In the genomic region with DNA sequence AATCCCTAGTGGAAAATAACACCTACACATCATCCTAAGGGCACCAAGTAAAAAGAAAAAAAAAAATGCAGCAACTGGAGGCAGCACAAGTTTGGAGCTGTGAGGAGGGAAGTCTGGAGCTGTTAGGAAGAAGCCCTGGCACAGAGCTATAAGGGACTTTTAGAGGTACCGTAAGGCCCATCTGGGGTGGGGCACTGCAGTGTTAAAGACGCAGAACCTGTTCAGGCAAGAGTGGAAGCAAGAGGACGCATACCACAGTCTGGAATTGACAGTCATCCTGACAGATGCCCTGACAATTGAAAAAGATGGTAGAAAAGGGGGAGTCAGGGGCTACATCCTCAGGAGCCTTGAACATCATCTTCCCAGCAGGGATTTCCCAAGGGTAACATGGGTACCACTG, we compare ENCODE assay signal across 12 cellular contexts.
DNase-seq lines count a peak whose midpoint lies in the region; ATAC-seq and TF ChIP-seq lines count a peak whose summit lies in the region.
"Had no signal": no experiment of that assay in that cellular context is flagged by ENCODE, and none has a peak within 500 bp of the region (broad histone marks: within the 10 kb centered on the region; RNA-seq: fewer than 3 reads in every experiment).

No MANE protein-coding gene starts in this region.

- CTCF ChIA-PET in MCF 10A (lab: Yijun Ruan, JAX) = interaction anchor here (0.7 to 1.0 kb wide), 8 partner anchors 13 to 153 kb away, joined by 3 to 6 read pairs (median 4); no protein-coding TSS in a partner anchor
- CTCF ChIA-PET in Caco-2 (lab: Charles Lee) = interaction anchor here (0.7 kb wide), 1 partner anchor 104 kb away, joined by 3 read pairs; no protein-coding TSS in a partner anchor

- no peak for TF ChIP-seq CTCF in MCF 10A (IDR thresholded peaks at IDR 0.05; ENCODE audit: unreplicated experiment)
- TF ChIP-seq CTCF in nephron (IDR thresholded peaks at IDR 0.05; ENCODE audit: unreplicated experiment in 3 of 3) = no peak
- no peak for TF ChIP-seq CTCF in vagina (IDR thresholded peaks at IDR 0.05)
- TF ChIP-seq CTCF in Caco-2 (IDR thresholded peaks at IDR 0.05; ENCODE audit: insufficient read depth in 1 of 2, low read depth in 1 of 2, low read length in 1 of 2, severe bottlenecking in 1 of 2, unreplicated experiment in 1 of 2) = no peak

- BruUV-seq in MCF 10A (replicated peaks; lab: Mats Ljungman, UMichigan) (no TSS peak), Caco-2 (replicated peaks; lab: Mats Ljungman, UMichigan) (no TSS peak)

- POLR2A ChIA-PET in MCF 10A (lab: Yijun Ruan, JAX) (interaction anchor here (0.8 to 2.7 kb wide), 4 partner anchors 48 to 386 kb away, joined by 3 to 7 read pairs (median 3); no protein-coding TSS in a partner anchor), Caco-2 (lab: Charles Lee) (no interaction called here)

- intact Hi-C loops in right cardiac atrium (cut with DNase I) (loop anchor here (10.0 kb wide), 2 partner anchors 48 to 58 kb away; no protein-coding TSS in a partner anchor), cardiac septum (cut with DNase I) (no loop called here), MCF 10A (cut with micrococcal nuclease) (loop anchor here (1.0 kb wide), 1 partner anchor 63 kb away; no protein-coding TSS in a partner anchor), vagina (cut with DNase I) (loop anchor here (10.0 kb wide), 1 partner anchor 48 kb away; no protein-coding TSS in a partner anchor), Caco-2 (cut with micrococcal nuclease; ENCODE audit: unreplicated experiment) (no loop called here)

- H3K9me3 ChIP-seq in right cardiac atrium (ENCODE audit: control insufficient read depth, low read length) (no peaks in the 10 kb centered on the region), vagina (no peaks in the 10 kb centered on the region), Caco-2 (no peaks in the 10 kb centered on the region)
- H3K9me3 ChIP-seq: lower lobe of right lung, SK-N-SH had no signal

- H3K27me3 Mint-ChIP-seq in MCF 10A (ENCODE audit: insufficient read depth, unreplicated experiment) (no peaks in the 10 kb centered on the region), nephron (ENCODE audit: low read depth) (no peaks in the 10 kb centered on the region), Caco-2 (ENCODE audit: insufficient read depth, unreplicated experiment) (no peaks in the 10 kb centered on the region)

- peak overlapping the region; percentile 42 for H3K27ac ChIP-seq in right cardiac atrium (ENCODE audit: low read length)
- H3K27ac ChIP-seq in vagina = peak overlapping the region; percentile 83

- H3K4me3 Mint-ChIP-seq in MCF 10A (ENCODE audit: unreplicated experiment) (peak overlapping the region; percentile 15), nephron (peak overlapping the region in 1 of 3 experiments; percentile 62), Caco-2 (ENCODE audit: unreplicated experiment) (no peak overlapping the region)

- no peaks in the 10 kb centered on the region for H3K9me3 Mint-ChIP-seq in MCF 10A (ENCODE audit: unreplicated experiment)
- no peaks in the 10 kb centered on the region for H3K9me3 Mint-ChIP-seq in nephron
- no peaks in the 10 kb centered on the region for H3K9me3 Mint-ChIP-seq in Caco-2 (ENCODE audit: unreplicated experiment)

- DNase-seq in right cardiac atrium (no peak), cardiac septum (ENCODE audit: low spot score) (no peak), MCF 10A (ENCODE audit: unreplicated experiment) (no peak), vagina (ENCODE audit: extremely low spot score in 2 of 2) (no peak), Caco-2 (no peak)
- DNase-seq: activated CD4-positive, alpha-beta T cell treated with anti-CD3 and anti-CD28 coated beads for 4 hours; lower lobe of right lung; SK-N-SH had no signal

- H3K4me1 ChIP-seq in right cardiac atrium (ENCODE audit: control insufficient read depth, insufficient read depth, low read length) (peaks cover 14% of the 10 kb centered on the region), vagina (peaks cover 70% of the 10 kb centered on the region), Caco-2 (no peaks in the 10 kb centered on the region)

- ATAC-seq in right cardiac atrium = peak in 1 of 2 donors; percentile 4
- no peak for ATAC-seq in GM18867 (IDR thresholded peaks at IDR 0.05; ENCODE audit: unreplicated experiment)
- ATAC-seq in HG03280 (IDR thresholded peaks at IDR 0.05; ENCODE audit: unreplicated experiment) = no peak
- ATAC-seq: activated naive CD4-positive, alpha-beta T cell treated with anti-CD3 and anti-CD28 coated beads, Interleukin-2, amount 50 U/mL, for 72 hours; lower lobe of right lung had no signal

- H3K27me3 ChIP-seq in right cardiac atrium (ENCODE audit: control insufficient read depth, insufficient read depth) = no peaks in the 10 kb centered on the region
- H3K27me3 ChIP-seq in vagina = no peaks in the 10 kb centered on the region
- H3K27me3 ChIP-seq in Caco-2 (replicated peaks; ENCODE audit: control insufficient read depth, insufficient read depth, low read length) = no peaks in the 10 kb centered on the region; the same call in 1 of the 2 replicates

- H3K27ac Mint-ChIP-seq in MCF 10A (ENCODE audit: low read depth, unreplicated experiment) (peak overlapping the region; percentile 14), nephron (peak overlapping the region; percentile 95 to 97 (median 97)), Caco-2 (ENCODE audit: unreplicated experiment) (no peak overlapping the region)

- H3K4me1 Mint-ChIP-seq in MCF 10A (ENCODE audit: insufficient read depth, unreplicated experiment) (peaks cover 28% of the 10 kb centered on the region), nephron (peaks cover 45% of the 10 kb centered on the region), Caco-2 (ENCODE audit: low read depth, unreplicated experiment) (peaks cover 8% of the 10 kb centered on the region)

- WGBS in right cardiac atrium = 75% methylated on average over 3 of the region's 3 CpGs

- H3K4me3 ChIP-seq in right cardiac atrium (ENCODE audit: low read length) (no peak overlapping the region), vagina (no peak overlapping the region), Caco-2 (ENCODE audit: low read depth, low read length) (no peak overlapping the region)
- H3K4me3 ChIP-seq: lower lobe of right lung had no signal

- peaks cover 7% of the 10 kb centered on the region for H3K36me3 Mint-ChIP-seq in MCF 10A (ENCODE audit: insufficient read depth, unreplicated experiment)
- no peaks in the 10 kb centered on the region for H3K36me3 Mint-ChIP-seq in nephron (ENCODE audit: low read depth)
- no peaks in the 10 kb centered on the region for H3K36me3 Mint-ChIP-seq in Caco-2 (ENCODE audit: insufficient read depth, unreplicated experiment)

- no peaks in the 10 kb centered on the region for H3K36me3 ChIP-seq in vagina
- no peaks in the 10 kb centered on the region for H3K36me3 ChIP-seq in Caco-2 (ENCODE audit: control insufficient read depth, insufficient read depth, low read length)
- H3K36me3 ChIP-seq: lower lobe of right lung had no signal

- no peak for TF ChIP-seq POLR2A in vagina (IDR thresholded peaks at IDR 0.05)

Comparison
In these comparisons a context has a peak if more than half of its experiments do, and no peak if none do; other contexts are left out.
1. intact Hi-C loops: an anchor here in right cardiac atrium (10.0 kb wide), MCF 10A (1.0 kb wide) and vagina (10.0 kb wide); none called in cardiac septum and Caco-2.